12 cellular contexts compared by ENCODE assay signal in genomic region chr18:66749030-66749429, GRCh38.
DNase-seq lines count a peak whose midpoint lies in the region; ATAC-seq and TF ChIP-seq lines count a peak whose summit lies in the region.
"Had no signal": no experiment of that assay in that cellular context is flagged by ENCODE, and none has a peak within 500 bp of the region (broad histone marks: within the 10 kb centered on the region; RNA-seq: fewer than 3 reads in every experiment).

No MANE protein-coding gene starts in this region.

- no peaks in the 10 kb centered on the region for H3K36me3 ChIP-seq in lower lobe of right lung

- H3K27ac Mint-ChIP-seq in chondrocyte (ENCODE audit: unreplicated experiment), result no peak overlapping the region
- no peak overlapping the region for H3K27ac Mint-ChIP-seq in stimulated activated naive B cell treated with anti-CD40 and anti-IgM and Interleukin-4, amounts not matched to agents 10 μg/mL and 1 μg/mL and 100 μg/mL, for 72 hours
- H3K27ac Mint-ChIP-seq: natural killer cell treated with Interleukin-12 subunit alpha and Interleukin-12 subunit beta and Interleukin-15 and Interleukin-18, amount 100 ng/mL, for 72 hours; T-helper 2 cell treated with Interferon-gamma antibody and Interleukin-4, amounts not matched to agents 5 μg/mL and 100 μg/mL, for 36 hours had no signal

- no peak overlapping the region for H3K4me3 Mint-ChIP-seq in chondrocyte (ENCODE audit: unreplicated experiment)
- H3K4me3 Mint-ChIP-seq in stimulated activated naive B cell treated with anti-CD40 and anti-IgM and Interleukin-4, amounts not matched to agents 10 μg/mL and 1 μg/mL and 100 μg/mL, for 72 hours, result no peak overlapping the region
- H3K4me3 Mint-ChIP-seq: natural killer cell treated with Interleukin-12 subunit alpha and Interleukin-12 subunit beta and Interleukin-15 and Interleukin-18, amount 100 ng/mL, for 72 hours; T-helper 2 cell treated with Interferon-gamma antibody and Interleukin-4, amounts not matched to agents 5 μg/mL and 100 μg/mL, for 36 hours had no signal

- no peaks in the 10 kb centered on the region for H3K4me1 ChIP-seq in lower lobe of right lung
- H3K4me1 ChIP-seq: Caco-2 had no signal

- no peaks in the 10 kb centered on the region for H3K36me3 Mint-ChIP-seq in chondrocyte (ENCODE audit: low read depth)
- H3K36me3 Mint-ChIP-seq in stimulated activated naive B cell treated with anti-CD40 and anti-IgM and Interleukin-4, amounts not matched to agents 10 μg/mL and 1 μg/mL and 100 μg/mL, for 72 hours, result no peaks in the 10 kb centered on the region

- no peak overlapping the region for H3K4me3 ChIP-seq in lower lobe of right lung

- no peak overlapping the region for H3K27ac ChIP-seq in C4-2B
- H3K27ac ChIP-seq in lower lobe of right lung, result no peak overlapping the region

- intact Hi-C loops in lower lobe of right lung (cut with DNase I), result no loop called here

- H3K9me3 Mint-ChIP-seq in chondrocyte (ENCODE audit: low read depth), result no peaks in the 10 kb centered on the region
- no peaks in the 10 kb centered on the region for H3K9me3 Mint-ChIP-seq in stimulated activated naive B cell treated with anti-CD40 and anti-IgM and Interleukin-4, amounts not matched to agents 10 μg/mL and 1 μg/mL and 100 μg/mL, for 72 hours

- H3K27me3 ChIP-seq in lower lobe of right lung (ENCODE audit: low read depth), result no peaks in the 10 kb centered on the region

- no peaks in the 10 kb centered on the region for H3K9me3 ChIP-seq in lower lobe of right lung
- H3K9me3 ChIP-seq: Caco-2 had no signal

- peaks cover 9% of the 10 kb centered on the region for H3K4me1 Mint-ChIP-seq in chondrocyte (ENCODE audit: low read depth)
- no peaks in the 10 kb centered on the region for H3K4me1 Mint-ChIP-seq in stimulated activated naive B cell treated with anti-CD40 and anti-IgM and Interleukin-4, amounts not matched to agents 10 μg/mL and 1 μg/mL and 100 μg/mL, for 72 hours

- peak; percentile 33 for DNase-seq in NCI-H460 (ENCODE audit: extremely low read depth, low read depth)
- no peak for DNase-seq in chondrocyte (ENCODE audit: low spot score)
- no peak for DNase-seq in lower lobe of right lung
- DNase-seq in stimulated activated naive B cell treated with anti-CD40 and anti-IgM and Interleukin-4, amounts not matched to agents 10 μg/mL and 1 μg/mL and 100 μg/mL, for 72 hours, result no peak
- DNase-seq in HPDE6-E6E7 (ENCODE audit: extremely low spot score), result no peak
- no peak for DNase-seq in activated CD4-positive, CD25-positive, alpha-beta regulatory T cell treated with anti-CD3 and anti-CD28 coated beads, Interleukin-2, amount 50 U/mL, for 72 hours
- no peak for DNase-seq in activated CD4-positive, CD25-positive, alpha-beta regulatory T cell (lab: John Stamatoyannopoulos, UW)
- DNase-seq: Caco-2; stimulated activated CD4-positive, alpha-beta T cell treated with anti-CD3 and anti-CD28 coated beads, Interleukin-1b, Interleukin-23, amount 100 ng/mL, for 48 hours had no signal

- no peak for ATAC-seq in lower lobe of right lung
- ATAC-seq in stimulated activated naive B cell treated with anti-CD40 and anti-IgM and Interleukin-4, amounts not matched to agents 10 μg/mL and 1 μg/mL and 100 μg/mL, for 72 hours (replicated peaks), result no peak
- ATAC-seq: natural killer cell treated with Interleukin-12 subunit alpha and Interleukin-12 subunit beta and Interleukin-15 and Interleukin-18, amount 100 ng/mL, for 72 hours had no signal

- no peaks in the 10 kb centered on the region for H3K27me3 Mint-ChIP-seq in chondrocyte (ENCODE audit: low read depth)
- no peaks in the 10 kb centered on the region for H3K27me3 Mint-ChIP-seq in stimulated activated naive B cell treated with anti-CD40 and anti-IgM and Interleukin-4, amounts not matched to agents 10 μg/mL and 1 μg/mL and 100 μg/mL, for 72 hours
- H3K27me3 Mint-ChIP-seq: natural killer cell treated with Interleukin-12 subunit alpha and Interleukin-12 subunit beta and Interleukin-15 and Interleukin-18, amount 100 ng/mL, for 72 hours had no signal

- TF ChIP-seq CTCF in C4-2B (conservative IDR thresholded peaks at IDR 0.05) (peak; percentile 23), chondrocyte (IDR thresholded peaks at IDR 0.05) (peak; percentile 80), lower lobe of right lung (IDR thresholded peaks at IDR 0.05) (peak; percentile 29)

Comparison
In these comparisons a context has a peak if more than half of its experiments do, and no peak if none do; other contexts are left out.
1. CTCF ChIP-seq: peak in every context shown above with its lines; median percentile 80 in chondrocyte; 29 in lower lobe of right lung; 23 in C4-2B.